8 cellular contexts compared by ENCODE assay signal in genomic region chr17:30831257-30831656, GRCh38. TPM values are rescaled to one million over a fixed set of nuclear protein-coding genes. Genes with fewer than 3 reads are reported as not detected.
DNase-seq lines count a peak whose midpoint lies in the region; ATAC-seq and TF ChIP-seq lines count a peak whose summit lies in the region.

No MANE protein-coding gene starts in this region.

- H3K27ac Mint-ChIP-seq in brain: peak overlapping the region; percentile 82 to 98 (median 89)

- H3K4me3 ChIP-seq in GM08714 (ENCODE audit: low read length) (peak overlapping the region; percentile 97), MG63 (peak overlapping the region; percentile 93), thyroid gland (replicated peaks in 1 of 3) (peak overlapping the region in 2 of 3 donors; percentile 60 to 72)

- WGBS in thyroid gland, 2 donors: 27 to 29% methylated on average over 13 of the region's 13 CpGs

- peak overlapping the region; percentile 96 to 98 (median 96) for H3K4me3 Mint-ChIP-seq in brain

- no peak for ATAC-seq in HG02798 (IDR thresholded peaks at IDR 0.05; ENCODE audit: poor library complexity, unreplicated experiment)

- peaks cover 30% of the 10 kb centered on the region for H3K4me1 Mint-ChIP-seq in brain

- peaks cover 0 to 4% (median 0%) of the 10 kb centered on the region in 5 experiments for H3K9me3 Mint-ChIP-seq in brain

- peak overlapping the region in 1 of 3 donors; percentile 21 for H3K27ac ChIP-seq in thyroid gland

- H3K27me3 ChIP-seq in MG63 (no peaks in the 10 kb centered on the region), thyroid gland (no peaks in the 10 kb centered on the region)

- intact Hi-C loops in thyroid gland (cut with DNase I): no loop called here

- H3K9me3 ChIP-seq in MG63: no peaks in the 10 kb centered on the region
- no peaks in the 10 kb centered on the region for H3K9me3 ChIP-seq in thyroid gland

- TF ChIP-seq POLR2A in thyroid gland (IDR thresholded peaks at IDR 0.05): no peak

- peak; percentile 35 for DNase-seq in MG63
- peak; percentile 62 for DNase-seq in left kidney (ENCODE audit: low read depth, low spot score)
- peak in 1 of 2 donors; percentile 18 for DNase-seq in thyroid gland
- DNase-seq in NCI-H446 (lab: John Stamatoyannopoulos, UW): no peak
- DNase-seq in LoVo (ENCODE audit: low spot score): no peak

- TF ChIP-seq CTCF in brain (conservative IDR thresholded peaks at IDR 0.05) (no peak), thyroid gland (IDR thresholded peaks at IDR 0.05) (no peak)

- H3K27me3 Mint-ChIP-seq in brain: peaks cover 11% of the 10 kb centered on the region

- peaks cover 9 to 13% of the 10 kb centered on the region in 2 donors for H3K4me1 ChIP-seq in thyroid gland

- H3K36me3 Mint-ChIP-seq in brain: peaks cover 4% of the 10 kb centered on the region

- peaks cover 17% of the 10 kb centered on the region for H3K36me3 ChIP-seq in MG63
- H3K36me3 ChIP-seq in thyroid gland: no peaks in the 10 kb centered on the region

RNA-seq across cellular contexts. Expression of gene ATAD5, which starts 0.5 kb away (rescaled TPM):
- total RNA-seq in MG63 (2014; rRNA removed; shearing (Covaris generic); ENCODE audit: low replicate concordance): 2.4 and 7.6 TPM in 2 replicates
- polyA plus RNA-seq in brain (ENCODE audit: insufficient read depth, low read depth, low replicate concordance): 0.56 TPM
- 1 to 10 TPM; 1.1 to 1.6 (median 1.3) TPM for total RNA-seq in thyroid gland

RNA-seq across cellular contexts. Expression of gene CRLF3, which starts 6.8 kb away (rescaled TPM):
- 22.0 and 25.7 TPM in 2 replicates for total RNA-seq in MG63 (2014; rRNA removed; shearing (Covaris generic); ENCODE audit: low replicate concordance)
- polyA plus RNA-seq in brain (ENCODE audit: insufficient read depth, low read depth, low replicate concordance): 5.8 TPM
- 1 to 10 TPM; 5.4 to 8.8 (median 8.3) TPM for total RNA-seq in thyroid gland

Comparison
In these comparisons a context has a peak if more than half of its experiments do, and no peak if none do; other contexts are left out.
1. DNase-seq: peak in MG63 (single experiment) and left kidney (single experiment); none in NCI-H446 (0 of 2) and LoVo (single experiment).
2. Peak in every context shown above with its lines, with median percentiles within 50 percentile points of each other: H3K4me3 ChIP-seq.